28 cellular contexts compared by ENCODE assay signal in the genomic region with DNA sequence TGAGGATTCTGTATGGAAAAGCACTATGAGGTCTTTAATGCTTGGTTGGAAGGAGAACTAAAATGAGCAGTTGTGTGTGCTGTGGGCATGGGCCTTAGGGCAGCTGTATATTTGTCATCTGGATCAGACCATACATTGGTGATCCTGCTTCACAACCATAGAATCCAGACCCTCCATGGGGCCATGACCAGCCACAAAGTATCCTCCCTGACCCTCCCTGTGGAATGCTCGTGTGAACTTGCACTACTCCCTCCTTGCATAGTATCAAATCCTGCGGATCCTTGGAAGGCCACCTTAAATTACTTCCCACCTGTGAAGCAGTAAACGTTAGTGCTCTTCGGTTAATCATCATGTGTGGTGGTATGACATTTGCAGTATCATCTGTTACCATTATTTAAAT.
"Had no signal": no experiment of that assay in that cellular context is flagged by ENCODE, and none has a peak within 500 bp of the region (broad histone marks: within the 10 kb centered on the region; RNA-seq: fewer than 3 reads in every experiment).

No MANE protein-coding gene starts in this region.

- H3K9me3 ChIP-seq: breast epithelium, esophagus muscularis mucosa, left ventricle myocardium inferior, pancreas, prostate gland, sigmoid colon, suprapubic skin, tibial artery had no signal

- DNase-seq: activated CD4-positive, alpha-beta memory T cell treated with anti-CD3 and anti-CD28 coated beads for 36 hours; activated CD4-positive, alpha-beta T cell treated with anti-CD3 and anti-CD28 coated beads, Interleukin-2, amount 10 ng/mL, durations not matched to agents 24 days and 14 days; activated CD4-positive, CD25-positive, alpha-beta regulatory T cell treated with anti-CD3 and anti-CD28 coated beads, Interleukin-2, amount 50 U/mL, for 72 hours; activated CD8-positive, alpha-beta memory T cell treated with anti-CD3 and anti-CD28 coated beads, Interleukin-2, amount 50 U/mL, for 4 hours; activated gamma-delta T cell treated with Interleukin-2 at 50 U/mL for 16 hours; activated naive CD4-positive, alpha-beta T cell treated with anti-CD3 and anti-CD28 coated beads, Interleukin-2, amount 50 U/mL, for 16 hours; activated T-cell treated with anti-CD3 and anti-CD28 coated beads, Interleukin-2, amount 50 U/mL, for 1 hour; amniotic stem cell; foreskin melanocyte; left ventricle myocardium inferior; naive B cell; pancreas; retina; sigmoid colon; stimulated activated CD4-positive, alpha-beta T cell treated with anti-CD3 and anti-CD28 coated beads, Interleukin-15, amount 100 ng/mL, for 24 hours; stimulated activated CD4-positive, alpha-beta T cell treated with anti-CD3 and anti-CD28 coated beads, Interleukin-2, amount 100 ng/mL, for 24 hours; stimulated activated naive B cell treated with anti-CD40 and anti-IgM and Interleukin-4, amounts not matched to agents 10 μg/mL and 1 μg/mL and 100 μg/mL, for 72 hours; T-helper 17 cell; T1000; tibial artery; WERI-Rb-1 had no signal

- H3K4me1 ChIP-seq: breast epithelium, pancreas had no signal

- H3K4me1 Mint-ChIP-seq: activated CD4-positive, alpha-beta T cell treated with anti-CD3 and anti-CD28 coated beads, Interleukin-2, amount 10 ng/mL, durations not matched to agents 24 days and 14 days; naive B cell; stimulated activated naive B cell treated with anti-CD40 and anti-IgM and Interleukin-4, amounts not matched to agents 10 μg/mL and 1 μg/mL and 100 μg/mL, for 72 hours had no signal

- H3K4me3 ChIP-seq: breast epithelium, esophagus muscularis mucosa, left ventricle myocardium inferior, lung, pancreas, prostate gland, sigmoid colon, suprapubic skin, tibial artery had no signal

- H3K9me3 Mint-ChIP-seq: activated CD4-positive, alpha-beta memory T cell treated with anti-CD3 and anti-CD28 coated beads for 36 hours; activated CD4-positive, alpha-beta T cell treated with anti-CD3 and anti-CD28 coated beads, Interleukin-2, amount 10 ng/mL, durations not matched to agents 24 days and 14 days; central memory CD8-positive, alpha-beta T cell; dendritic cell treated with granulocyte-macrophage colony-stimulating factor and Interleukin-4, amounts not matched to agents 40 ng/mL and 50 ng/mL, for 4 days; stimulated activated naive B cell treated with anti-CD40 and anti-IgM and Interleukin-4, amounts not matched to agents 10 μg/mL and 1 μg/mL and 100 μg/mL, for 72 hours had no signal

- H3K27ac ChIP-seq: breast epithelium, left ventricle myocardium inferior, pancreas, prostate gland, suprapubic skin, tibial artery, WERI-Rb-1 had no signal

- H3K27ac Mint-ChIP-seq: activated CD4-positive, alpha-beta memory T cell treated with anti-CD3 and anti-CD28 coated beads for 36 hours; activated CD4-positive, alpha-beta T cell treated with anti-CD3 and anti-CD28 coated beads, Interleukin-2, amount 10 ng/mL, durations not matched to agents 24 days and 14 days; dendritic cell treated with granulocyte-macrophage colony-stimulating factor and Interleukin-4, amounts not matched to agents 40 ng/mL and 50 ng/mL, for 4 days; naive B cell; stimulated activated naive B cell treated with anti-CD40 and anti-IgM and Interleukin-4, amounts not matched to agents 10 μg/mL and 1 μg/mL and 100 μg/mL, for 72 hours; T-helper 17 cell had no signal

- H3K27me3 Mint-ChIP-seq: activated CD4-positive, alpha-beta memory T cell treated with anti-CD3 and anti-CD28 coated beads for 36 hours; central memory CD8-positive, alpha-beta T cell; dendritic cell treated with granulocyte-macrophage colony-stimulating factor and Interleukin-4, amounts not matched to agents 40 ng/mL and 50 ng/mL, for 4 days; T-helper 17 cell had no signal

- H3K36me3 ChIP-seq: breast epithelium, esophagus muscularis mucosa, left ventricle myocardium inferior, pancreas, prostate gland, sigmoid colon, suprapubic skin, tibial artery had no signal

- H3K36me3 Mint-ChIP-seq: activated CD4-positive, alpha-beta memory T cell treated with anti-CD3 and anti-CD28 coated beads for 36 hours; naive B cell; stimulated activated naive B cell treated with anti-CD40 and anti-IgM and Interleukin-4, amounts not matched to agents 10 μg/mL and 1 μg/mL and 100 μg/mL, for 72 hours had no signal

- H3K27me3 ChIP-seq: breast epithelium, esophagus muscularis mucosa, pancreas, sigmoid colon, suprapubic skin, tibial artery had no signal

- ATAC-seq: pancreas; stimulated activated naive B cell treated with anti-CD40 and anti-IgM and Interleukin-4, amounts not matched to agents 10 μg/mL and 1 μg/mL and 100 μg/mL, for 72 hours; T-helper 17 cell had no signal

- H3K4me3 Mint-ChIP-seq: activated CD4-positive, alpha-beta memory T cell treated with anti-CD3 and anti-CD28 coated beads for 36 hours; activated CD4-positive, alpha-beta T cell treated with anti-CD3 and anti-CD28 coated beads, Interleukin-2, amount 10 ng/mL, durations not matched to agents 24 days and 14 days; central memory CD8-positive, alpha-beta T cell; dendritic cell treated with granulocyte-macrophage colony-stimulating factor and Interleukin-4, amounts not matched to agents 40 ng/mL and 50 ng/mL, for 4 days; naive B cell; stimulated activated naive B cell treated with anti-CD40 and anti-IgM and Interleukin-4, amounts not matched to agents 10 μg/mL and 1 μg/mL and 100 μg/mL, for 72 hours; T-helper 17 cell had no signal
